ENCODE assay signal across 8 cellular contexts in genomic region chr12:49098035-49098451, GRCh38. TPM values are rescaled to one million over a fixed set of nuclear protein-coding genes. Genes with fewer than 3 reads are reported as not detected.
DNase-seq lines count a peak whose midpoint lies in the region; ATAC-seq, FAIRE-seq and TF ChIP-seq lines count a peak whose summit lies in the region.

No MANE protein-coding gene starts in this region.

- H3K4me3 ChIP-seq in AG04450 (ENCODE audit: low read depth, low read length) (no peak overlapping the region), Panc1 (ENCODE audit: low read depth in 2 of 2, low read length in 2 of 2) (no peak overlapping the region), retinal pigment epithelial cell (ENCODE audit: low read length) (no peak overlapping the region)

- TF ChIP-seq POLR2A in GM12891 (IDR thresholded peaks at IDR 0.05; ENCODE audit: low read depth, low read length): no peak

- TF ChIP-seq CTCF in AG04450 (IDR thresholded peaks at IDR 0.05; ENCODE audit: low read depth, low read length) (peak; percentile 81), Panc1 (IDR thresholded peaks at IDR 0.05) (peak; percentile 92), retinal pigment epithelial cell (conservative IDR thresholded peaks at IDR 0.05; ENCODE audit: low read depth, low read length) (peak; percentile 91)

- H3K9me3 ChIP-seq in AG04450 (ENCODE audit: control insufficient read depth, insufficient read depth, low read length) (no peaks in the 10 kb centered on the region), Panc1 (ENCODE audit: control insufficient read depth, insufficient read depth, low read depth, low read length) (no peaks in the 10 kb centered on the region)

- H3K27me3 ChIP-seq in AG04450 (ENCODE audit: control insufficient read depth, insufficient read depth, low read length): peaks cover 5% of the 10 kb centered on the region
- no peaks in the 10 kb centered on the region for H3K27me3 ChIP-seq in Panc1 (ENCODE audit: control insufficient read depth, insufficient read depth, low read length)

- H3K27ac ChIP-seq in AG04450 (ENCODE audit: low read depth, low read length) (no peak overlapping the region), Panc1 (ENCODE audit: low read length) (no peak overlapping the region)

- ATAC-seq in Panc1: peak; percentile 41; the same call in 1 of the 2 replicates
- no peak for ATAC-seq in GM19452 (IDR thresholded peaks at IDR 0.05; ENCODE audit: unreplicated experiment)

- POLR2A ChIA-PET in AG04450 (lab: Yijun Ruan, JAX): interaction anchor here (1.1 to 1.9 kb wide), 2 partner anchors 12 to 33 kb away, joined by 3 to 6 read pairs; partner anchors contain the start of gene TUBA1B
- POLR2A ChIA-PET in Panc1 (lab: Charles Lee): no interaction called here

- no TSS peak for BruUV-seq in Panc1 (replicated peaks; lab: Mats Ljungman, UMichigan)

- CTCF ChIA-PET in AG04450 (lab: Charles Lee) (interaction anchor here (0.6 to 4.3 kb wide), 9 partner anchors 9 to 250 kb away, joined by 3 to 66 read pairs (median 6); partner anchors contain the start of gene LMBR1L), Panc1 (lab: Charles Lee) (interaction anchor here (0.6 to 3.7 kb wide), 4 partner anchors 10 to 42 kb away, joined by 3 to 22 read pairs (median 5); no protein-coding TSS in a partner anchor)

- intact Hi-C loops in Panc1 (cut with micrococcal nuclease; ENCODE audit: unreplicated experiment): no loop called here

- DNase-seq in AG04450 (ENCODE audit: low read depth, low spot score) (no peak), GM12891 (ENCODE audit: insufficient read length, low spot score) (no peak), Panc1 (ENCODE audit: low read depth, low spot score) (peak; percentile 38), glomerular visceral epithelial cell (ENCODE audit: extremely low spot score) (peak; percentile 48), retinal pigment epithelial cell (ENCODE audit: low read depth) (no peak), GOT3 (lab: John Stamatoyannopoulos, UW) (no peak)
- DNase-seq in activated effector memory CD4-positive, alpha-beta T cell treated with Interleukin-2 at 50 U/mL for 16 hours: peak; percentile 44

- in situ Hi-C loops in Panc1 (cut with HindIII; ENCODE audit: low pct_unique_long_range_greater_than_20kb, low sequenced_read_pairs): no loop called here

- peaks cover 11% of the 10 kb centered on the region for H3K4me1 ChIP-seq in Panc1 (ENCODE audit: control insufficient read depth, insufficient read depth, low read length)

- H3K36me3 ChIP-seq in Panc1 (ENCODE audit: control insufficient read depth, insufficient read depth, low read length): peaks cover 2% of the 10 kb centered on the region; the same call in 1 of the 2 replicates

- FAIRE-seq in GM12891 (lab: Jason Lieb, UNC): peak; percentile 90

TF ChIP-seq in GM12891, 5 proteins besides CTCF, POLR2A, EP300 and RAD21:
- TF ChIP-seq SPI1 (IDR thresholded peaks at IDR 0.05; ENCODE audit: low read depth, low read length) (no peak), TAF1 (IDR thresholded peaks at IDR 0.05; ENCODE audit: low read depth, low read length) (no peak), POLR2AphosphoS5 (IDR thresholded peaks at IDR 0.05; ENCODE audit: low read depth, low read length) (no peak), POU2F2 (IDR thresholded peaks at IDR 0.05; ENCODE audit: low read depth, low read length) (no peak), PAX5 (IDR thresholded peaks at IDR 0.05; ENCODE audit: insufficient read depth, low read length, severe bottlenecking) (no peak)

RNA-seq across cellular contexts. Expression of gene DHH, which starts 3.4 kb away (rescaled TPM):
- not detected in 2 replicates for polyA plus RNA-seq in AG04450 (2011; rRNA removed)
- not detected in 2 replicates for polyA minus RNA-seq in AG04450 (2011; rRNA and poly(A)+ RNA removed)
- polyA plus RNA-seq in GM12891 (2012; ENCODE audit: low read depth, missing spikeins): not detected
- total RNA-seq in Panc1 (2021; ENCODE audit: unreplicated experiment): 1.9 TPM
- polyA plus RNA-seq in Panc1 (2012; ENCODE audit: insufficient read length): 2.1 TPM

RNA-seq across cellular contexts. Expression of gene LMBR1L, which starts 12.6 kb away (rescaled TPM):
- polyA plus RNA-seq in AG04450 (2011; rRNA removed): 34.1 and 37.3 TPM in 2 replicates
- 53.6 and 65.0 TPM in 2 replicates for polyA minus RNA-seq in AG04450 (2011; rRNA and poly(A)+ RNA removed)
- 21.6 TPM for polyA plus RNA-seq in GM12891 (2012; ENCODE audit: low read depth, missing spikeins)
- total RNA-seq in Panc1 (2021; ENCODE audit: unreplicated experiment): 34.4 TPM
- polyA plus RNA-seq in Panc1 (2012; ENCODE audit: insufficient read length): 32.6 TPM

RNA-seq across cellular contexts. Expression of gene RHEBL1, which starts 28.3 kb away (rescaled TPM):
- 0.31 and 0.51 TPM in 2 replicates for polyA plus RNA-seq in AG04450 (2011; rRNA removed)
- polyA minus RNA-seq in AG04450 (2011; rRNA and poly(A)+ RNA removed): 0.30 TPM in 1 of 2 replicates, not detected in the other
- polyA plus RNA-seq in GM12891 (2012; ENCODE audit: low read depth, missing spikeins): 6.1 TPM
- total RNA-seq in Panc1 (2021; ENCODE audit: unreplicated experiment): 4.7 TPM
- polyA plus RNA-seq in Panc1 (2012; ENCODE audit: insufficient read length): 5.1 TPM

RNA-seq across cellular contexts. Expression of gene TUBA1B, which starts 33.2 kb away (rescaled TPM):
- 2,720 and 2,965 TPM in 2 replicates for polyA plus RNA-seq in AG04450 (2011; rRNA removed)
- 2,895 and 3,603 TPM in 2 replicates for polyA minus RNA-seq in AG04450 (2011; rRNA and poly(A)+ RNA removed)
- 1,284 TPM for polyA plus RNA-seq in GM12891 (2012; ENCODE audit: low read depth, missing spikeins)
- 1,275 TPM for total RNA-seq in Panc1 (2021; ENCODE audit: unreplicated experiment)
- polyA plus RNA-seq in Panc1 (2012; ENCODE audit: insufficient read length): 1,220 TPM

RNA-seq across cellular contexts. Expression of gene KMT2D, which starts 37.4 kb away (rescaled TPM):
- 8.9 and 11.2 TPM in 2 replicates for polyA plus RNA-seq in AG04450 (2011; rRNA removed)
- polyA minus RNA-seq in AG04450 (2011; rRNA and poly(A)+ RNA removed): 33.9 and 41.1 TPM in 2 replicates
- polyA plus RNA-seq in GM12891 (2012; ENCODE audit: low read depth, missing spikeins): 17.2 TPM
- 64.7 TPM for total RNA-seq in Panc1 (2021; ENCODE audit: unreplicated experiment)
- 49.9 TPM for polyA plus RNA-seq in Panc1 (2012; ENCODE audit: insufficient read length)

Comparison
In these comparisons a context has a peak if more than half of its experiments do, and no peak if none do; other contexts are left out.
1. DNase-seq: peak in Panc1 (single experiment), activated effector memory CD4-positive, alpha-beta T cell treated with Interleukin-2 at 50 U/mL for 16 hours (single experiment) and glomerular visceral epithelial cell (single experiment); none in AG04450 (single experiment), GM12891 (single experiment), retinal pigment epithelial cell (single experiment) and GOT3 (single experiment).
2. Peak in every context shown above with its lines, with median percentiles within 50 percentile points of each other: CTCF ChIP-seq.